24 cellular contexts compared by ENCODE assay signal in genomic region chr1:60591583-60591982, GRCh38.
A peak's percentile ranks its signal among the peaks of the same experiment; 100 is the strongest.
DNase-seq lines count a peak whose midpoint lies in the region; ATAC-seq, FAIRE-seq and TF ChIP-seq lines count a peak whose summit lies in the region.
"Had no signal": no experiment of that assay in that cellular context is flagged by ENCODE, and none has a peak within 500 bp of the region (broad histone marks: within the 10 kb centered on the region; RNA-seq: fewer than 3 reads in every experiment).

No MANE protein-coding gene starts in this region.

- no peak overlapping the region for H3K27ac ChIP-seq in small intestine (ENCODE audit: low read depth in 1 of 2, low read length in 1 of 2)
- H3K27ac ChIP-seq in right atrium auricular region, result no peak overlapping the region
- H3K27ac ChIP-seq: 22Rv1; A549; BLaER1 treated with 17β-estradiol and CSF1 and Interleukin-3, amounts not matched to agents 10 nM and 100 nM had no signal

- H3K36me3 ChIP-seq in small intestine (ENCODE audit: control insufficient read depth in 2 of 2, insufficient read depth in 2 of 2, low read length in 2 of 2) (no peaks in the 10 kb centered on the region), right atrium auricular region (no peaks in the 10 kb centered on the region)
- H3K36me3 ChIP-seq: BE2C; BLaER1 treated with 17β-estradiol and CSF1 and Interleukin-3, amounts not matched to agents 10 nM and 100 nM; HAP-1 had no signal

- no peak for ATAC-seq in WTC11
- ATAC-seq in HG02642 (IDR thresholded peaks at IDR 0.05; ENCODE audit: poor library complexity, unreplicated experiment), result no peak
- ATAC-seq: A549 had no signal

- H3K4me1 Mint-ChIP-seq in WTC11, result no peaks in the 10 kb centered on the region
- H3K4me1 Mint-ChIP-seq in endothelial cell (ENCODE audit: unreplicated experiment), result peaks cover 9% of the 10 kb centered on the region
- H3K4me1 Mint-ChIP-seq: CD14-positive monocyte; CD8-positive, alpha-beta memory T cell had no signal

- peaks cover 11% of the 10 kb centered on the region for H3K9me3 Mint-ChIP-seq in WTC11
- no peaks in the 10 kb centered on the region for H3K9me3 Mint-ChIP-seq in endothelial cell (ENCODE audit: unreplicated experiment)

- no peak for TF ChIP-seq CTCF in WTC11 (IDR thresholded peaks at IDR 0.05)
- no peak for TF ChIP-seq CTCF in endothelial cell (IDR thresholded peaks at IDR 0.05; ENCODE audit: unreplicated experiment)
- TF ChIP-seq CTCF in right atrium auricular region (IDR thresholded peaks at IDR 0.05), result no peak

- POLR2A ChIA-PET in WTC11 (lab: Charles Lee), result no interaction called here

- H3K4me1 ChIP-seq in small intestine (ENCODE audit: control insufficient read depth in 2 of 2, insufficient read depth in 1 of 2, low read depth in 1 of 2, low read length in 1 of 2) (no peaks in the 10 kb centered on the region), right atrium auricular region (no peaks in the 10 kb centered on the region)
- H3K4me1 ChIP-seq: A549; BE2C; BLaER1 treated with 17β-estradiol and CSF1 and Interleukin-3, amounts not matched to agents 10 nM and 100 nM; HAP-1 had no signal

- FAIRE-seq in A204.1 (lab: Jason Lieb, UNC) (peak; percentile 62), frontal cortex (lab: Jason Lieb, UNC) (peak; percentile 79), small intestine (lab: Jason Lieb, UNC) (peak; percentile 65)
- FAIRE-seq: A549, D721Med, GM12892, H54 had no signal

- H3K36me3 Mint-ChIP-seq in WTC11 (peaks cover 10% of the 10 kb centered on the region; the same call in 1 of the 2 replicates), endothelial cell (ENCODE audit: low read depth, unreplicated experiment) (no peaks in the 10 kb centered on the region)
- H3K36me3 Mint-ChIP-seq: CD14-positive monocyte; CD8-positive, alpha-beta memory T cell had no signal

- H3K4me3 ChIP-seq in small intestine (ENCODE audit: low read depth in 1 of 2, low read length in 2 of 2), result no peak overlapping the region
- no peak overlapping the region for H3K4me3 ChIP-seq in right atrium auricular region
- H3K4me3 ChIP-seq: A549; BLaER1 treated with 17β-estradiol and CSF1 and Interleukin-3, amounts not matched to agents 10 nM and 100 nM; HAP-1 had no signal

- H3K4me3 Mint-ChIP-seq in WTC11, result no peak overlapping the region
- no peak overlapping the region for H3K4me3 Mint-ChIP-seq in endothelial cell (ENCODE audit: unreplicated experiment)
- H3K4me3 Mint-ChIP-seq: CD14-positive monocyte; CD4-positive, alpha-beta T cell; CD8-positive, alpha-beta memory T cell; HFFc6 had no signal

- CTCF ChIA-PET in WTC11 (lab: Charles Lee), result no interaction called here

- WGBS in small intestine, 3 donors, result 96 to 98% (median 97%) methylated on average over 1 of the region's 1 CpG

- no peaks in the 10 kb centered on the region for H3K9me3 ChIP-seq in small intestine (ENCODE audit: control insufficient read depth, low read depth)
- H3K9me3 ChIP-seq in right atrium auricular region, result peaks cover 0 to 7% of the 10 kb centered on the region in 2 donors
- H3K9me3 ChIP-seq: A549, BE2C, HAP-1 had no signal

- H3K27me3 Mint-ChIP-seq in WTC11 (ENCODE audit: low read depth) (no peaks in the 10 kb centered on the region), endothelial cell (ENCODE audit: unreplicated experiment) (no peaks in the 10 kb centered on the region)
- H3K27me3 Mint-ChIP-seq: CD4-positive, alpha-beta T cell had no signal

- no peak for DNase-seq in WTC11 (ENCODE audit: low spot score)
- DNase-seq in frontal cortex (ENCODE audit: low spot score in 2 of 2), result no peak
- no peak for DNase-seq in small intestine
- DNase-seq in endothelial cell (ENCODE audit: low spot score), result no peak
- no peak for DNase-seq in right atrium auricular region (ENCODE audit: low spot score)
- DNase-seq: ACHN; AML-193; BE2C; CD4-positive, alpha-beta T cell; CD8-positive, alpha-beta memory T cell; DMS53; DMS79 treated with DMSO at 0.1 percent for 48 hours; GOT3; HFFc6 had no signal

- H3K27me3 ChIP-seq in small intestine (ENCODE audit: control insufficient read depth in 2 of 2, insufficient read depth in 2 of 2, low read length in 2 of 2), result no peaks in the 10 kb centered on the region
- no peaks in the 10 kb centered on the region for H3K27me3 ChIP-seq in right atrium auricular region
- H3K27me3 ChIP-seq: BE2C; BLaER1 treated with 17β-estradiol and CSF1 and Interleukin-3, amounts not matched to agents 10 nM and 100 nM had no signal

- no peak overlapping the region for H3K27ac Mint-ChIP-seq in WTC11
- H3K27ac Mint-ChIP-seq in endothelial cell (ENCODE audit: unreplicated experiment), result no peak overlapping the region
- H3K27ac Mint-ChIP-seq: CD14-positive monocyte; CD4-positive, alpha-beta T cell; CD8-positive, alpha-beta memory T cell; HFFc6 had no signal

TF ChIP-seq in WTC11, 78 proteins besides CTCF, POLR2A, EP300 and RAD21:
- TF ChIP-seq TCF7 (CRISPR knock-in tag; IDR thresholded peaks at IDR 0.05; ENCODE audit: low read depth) (no peak), PRDM15 (CRISPR knock-in tag; IDR thresholded peaks at IDR 0.05) (no peak), ZNF532 (CRISPR knock-in tag; IDR thresholded peaks at IDR 0.05; ENCODE audit: borderline replicate concordance) (no peak), HMGA2 (CRISPR knock-in tag; IDR thresholded peaks at IDR 0.05) (peak; percentile 92)
